Comparison of ENCODE assay signal across 29 cellular contexts in the genomic region with DNA sequence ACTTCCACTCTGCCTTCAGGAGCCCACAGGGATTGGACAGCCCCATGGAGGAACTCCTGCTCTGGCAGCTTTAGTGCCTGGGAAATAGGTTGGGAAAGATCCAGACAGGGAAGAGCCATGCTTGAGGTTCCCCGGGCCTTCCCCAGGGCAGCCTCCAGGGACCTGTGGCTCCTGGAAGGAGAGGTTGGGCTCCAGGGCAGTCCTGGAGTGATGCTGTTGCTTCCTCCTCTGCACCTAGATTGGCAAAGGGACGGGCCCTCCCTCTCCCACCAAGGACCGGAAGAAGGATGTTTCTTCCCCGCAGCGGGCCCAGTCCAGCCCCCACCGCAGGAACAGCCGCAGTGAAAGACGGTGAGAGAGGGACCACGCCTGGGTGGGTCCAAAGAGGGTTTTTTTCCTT. TPM values are rescaled to one million over a fixed set of nuclear protein-coding genes. Genes with fewer than 3 reads are reported as not detected.
DNase-seq lines count a peak whose midpoint lies in the region; ATAC-seq, FAIRE-seq and TF ChIP-seq lines count a peak whose summit lies in the region.
"Had no signal": no experiment of that assay in that cellular context is flagged by ENCODE, and none has a peak within 500 bp of the region (broad histone marks: within the 10 kb centered on the region; RNA-seq: fewer than 3 reads in every experiment).

No MANE protein-coding gene starts in this region.

- H3K36me3 Mint-ChIP-seq in activated naive CD4-positive, alpha-beta T cell treated with anti-CD3 and anti-CD28 coated beads, Interleukin-2, amount 10 ng/mL, durations not matched to agents 7 days and 5 days, result peaks cover 2% of the 10 kb centered on the region
- peaks cover 3% of the 10 kb centered on the region for H3K36me3 Mint-ChIP-seq in activated naive CD4-positive, alpha-beta T cell treated with anti-CD3 and anti-CD28 coated beads for 36 hours (ENCODE audit: low read depth)

- no peak for DNase-seq in activated naive CD4-positive, alpha-beta T cell treated with anti-CD3 and anti-CD28 coated beads, Interleukin-2, amount 10 ng/mL, durations not matched to agents 7 days and 5 days
- DNase-seq in activated naive CD4-positive, alpha-beta T cell treated with anti-CD3 and anti-CD28 coated beads for 36 hours, result no peak
- DNase-seq in HTR-8/SVneo (ENCODE audit: insufficient read length, low spot score) (no peak), esophagus squamous epithelium (lab: John Stamatoyannopoulos, UW) (no peak)
- DNase-seq: activated CD4-positive, alpha-beta T cell treated with anti-CD3 and anti-CD28 coated beads, Interleukin-2, amount 50 U/mL, for 1 hour; effector CD4-positive, alpha-beta T cell; glutamatergic neuron; NCI-H1048; NCI-H187; NCI-H2171 treated with DMSO at 0.1 percent for 48 hours; PC-3; SHP77; T-helper 9 cell; thyroid gland had no signal

- H3K4me1 ChIP-seq in esophagus squamous epithelium, result peaks cover 10 to 41% (median 22%) of the 10 kb centered on the region in 3 donors
- H3K4me1 ChIP-seq: HAP-1 had no signal

- no peaks in the 10 kb centered on the region for H3K9me3 Mint-ChIP-seq in activated naive CD4-positive, alpha-beta T cell treated with anti-CD3 and anti-CD28 coated beads, Interleukin-2, amount 10 ng/mL, durations not matched to agents 7 days and 5 days
- H3K9me3 Mint-ChIP-seq in activated naive CD4-positive, alpha-beta T cell treated with anti-CD3 and anti-CD28 coated beads for 36 hours, result no peaks in the 10 kb centered on the region
- H3K9me3 Mint-ChIP-seq: activated T-helper 2 cell treated with anti-CD3 and anti-CD28 coated beads, Interferon-gamma antibody, Interleukin-2, Interleukin-4, amounts not matched to agents 10 μg/mL and 5 μg/mL and 100 μg/mL, durations not matched to agents 14 hours and 24 hours and 36 hours; central memory CD8-positive, alpha-beta T cell; stimulated activated naive CD8-positive, alpha-beta T cell treated with anti-CD3 and anti-CD28 coated beads, Interleukin-15, Interleukin-2, amounts not matched to agents 100 ng/mL and 50 ng/mL, for 24 hours had no signal

- CTCF ChIA-PET in activated naive CD4-positive, alpha-beta T cell treated with anti-CD3 and anti-CD28 coated beads, Interleukin-2, amount 10 ng/mL, durations not matched to agents 7 days and 5 days (lab: Charles Lee), result interaction anchor here (1.0 to 1.4 kb wide), 2 partner anchors 38 to 66 kb away, joined by 3 to 9 read pairs; no protein-coding TSS in a partner anchor
- CTCF ChIA-PET in activated naive CD4-positive, alpha-beta T cell treated with anti-CD3 and anti-CD28 coated beads for 36 hours (lab: Charles Lee), result interaction anchor here (1.5 to 1.7 kb wide), 2 partner anchors 60 to 66 kb away, joined by 4 to 8 read pairs; no protein-coding TSS in a partner anchor

- no peak for TF ChIP-seq CTCF in esophagus squamous epithelium (IDR thresholded peaks at IDR 0.05)

- intact Hi-C loops in activated naive CD4-positive, alpha-beta T cell treated with anti-CD3 and anti-CD28 coated beads for 36 hours (cut with micrococcal nuclease), result no loop called here
- intact Hi-C loops in esophagus squamous epithelium (cut with DNase I), result no loop called here

- no peaks in the 10 kb centered on the region for H3K9me3 ChIP-seq in esophagus squamous epithelium
- H3K9me3 ChIP-seq: HAP-1, thyroid gland had no signal

- H3K27me3 ChIP-seq in layer of hippocampus (ENCODE audit: control insufficient read depth, insufficient read depth, low read length) (no peaks in the 10 kb centered on the region), esophagus squamous epithelium (no peaks in the 10 kb centered on the region)
- H3K27me3 ChIP-seq: thyroid gland had no signal

- FAIRE-seq in HTR-8/SVneo (lab: Jason Lieb, UNC), result no peak
- FAIRE-seq: G401.6, GM19239 had no signal

- TF ChIP-seq POLR2A in esophagus squamous epithelium (IDR thresholded peaks at IDR 0.05), result no peak

- H3K36me3 ChIP-seq in esophagus squamous epithelium, result peaks cover 0 to 22% (median 0%) of the 10 kb centered on the region in 3 donors
- H3K36me3 ChIP-seq: HAP-1 had no signal

- peak overlapping the region; percentile 16 for H3K27ac ChIP-seq in angular gyrus (ENCODE audit: low read depth, low read length)
- peak overlapping the region; percentile 35 for H3K27ac ChIP-seq in layer of hippocampus (ENCODE audit: low read depth, low read length)
- H3K27ac ChIP-seq in temporal lobe (ENCODE audit: low read depth, low read length), result peak overlapping the region; percentile 14
- no peak overlapping the region for H3K27ac ChIP-seq in esophagus squamous epithelium
- H3K27ac ChIP-seq: thyroid gland, VCaP had no signal

- H3K4me1 Mint-ChIP-seq in activated naive CD4-positive, alpha-beta T cell treated with anti-CD3 and anti-CD28 coated beads, Interleukin-2, amount 10 ng/mL, durations not matched to agents 7 days and 5 days, result peaks cover 29% of the 10 kb centered on the region
- peaks cover 11% of the 10 kb centered on the region for H3K4me1 Mint-ChIP-seq in activated naive CD4-positive, alpha-beta T cell treated with anti-CD3 and anti-CD28 coated beads for 36 hours (ENCODE audit: low read depth)

- WGBS in esophagus squamous epithelium, 2 donors, result 91% methylated on average over 8 of the region's 9 CpGs; no CpG with 5 or more reads in 1 of the 2 donors

- H3K4me3 Mint-ChIP-seq in activated naive CD4-positive, alpha-beta T cell treated with anti-CD3 and anti-CD28 coated beads, Interleukin-2, amount 10 ng/mL, durations not matched to agents 7 days and 5 days, result no peak overlapping the region
- no peak overlapping the region for H3K4me3 Mint-ChIP-seq in activated naive CD4-positive, alpha-beta T cell treated with anti-CD3 and anti-CD28 coated beads for 36 hours
- H3K4me3 Mint-ChIP-seq: central memory CD8-positive, alpha-beta T cell; stimulated activated naive CD8-positive, alpha-beta T cell treated with anti-CD3 and anti-CD28 coated beads, Interleukin-15, Interleukin-2, amounts not matched to agents 100 ng/mL and 50 ng/mL, for 24 hours had no signal

- peak overlapping the region; percentile 42 for H3K27ac Mint-ChIP-seq in activated naive CD4-positive, alpha-beta T cell treated with anti-CD3 and anti-CD28 coated beads, Interleukin-2, amount 10 ng/mL, durations not matched to agents 7 days and 5 days
- no peak overlapping the region for H3K27ac Mint-ChIP-seq in activated naive CD4-positive, alpha-beta T cell treated with anti-CD3 and anti-CD28 coated beads for 36 hours
- H3K27ac Mint-ChIP-seq: activated T-helper 2 cell treated with anti-CD3 and anti-CD28 coated beads, Interferon-gamma antibody, Interleukin-2, Interleukin-4, amounts not matched to agents 10 μg/mL and 5 μg/mL and 100 μg/mL, durations not matched to agents 14 hours and 24 hours and 36 hours; stimulated activated naive CD8-positive, alpha-beta T cell treated with anti-CD3 and anti-CD28 coated beads, Interleukin-15, Interleukin-2, amounts not matched to agents 100 ng/mL and 50 ng/mL, for 24 hours had no signal

- H3K27me3 Mint-ChIP-seq in activated naive CD4-positive, alpha-beta T cell treated with anti-CD3 and anti-CD28 coated beads, Interleukin-2, amount 10 ng/mL, durations not matched to agents 7 days and 5 days, result peaks cover 6% of the 10 kb centered on the region
- H3K27me3 Mint-ChIP-seq in activated naive CD4-positive, alpha-beta T cell treated with anti-CD3 and anti-CD28 coated beads for 36 hours (ENCODE audit: low read depth), result no peaks in the 10 kb centered on the region
- H3K27me3 Mint-ChIP-seq: stimulated activated naive CD8-positive, alpha-beta T cell treated with anti-CD3 and anti-CD28 coated beads, Interleukin-15, Interleukin-2, amounts not matched to agents 100 ng/mL and 50 ng/mL, for 24 hours had no signal

- H3K4me3 ChIP-seq in esophagus squamous epithelium, result no peak overlapping the region
- H3K4me3 ChIP-seq: HAP-1, thyroid gland had no signal

- no peak for ATAC-seq in HG03565 (IDR thresholded peaks at IDR 0.05; ENCODE audit: unreplicated experiment)
- ATAC-seq: PC-3 had no signal

RNA-seq across cellular contexts. Expression of gene VASH1, which starts 16.5 kb away (rescaled TPM):
- total RNA-seq in activated naive CD4-positive, alpha-beta T cell treated with anti-CD3 and anti-CD28 coated beads for 36 hours, result 1 to 10 TPM in 1 of 2 experiments, under 1 TPM in 1; 0.86 to 1.2 TPM
- total RNA-seq in temporal lobe, result 79.9 TPM
- 1 to 10 TPM; 1.3 to 5.7 (median 3.0) TPM for total RNA-seq in esophagus squamous epithelium

RNA-seq across cellular contexts. Expression of gene ANGEL1, which starts 35.0 kb away (rescaled TPM):
- 10 to 100 TPM; 17.0 to 19.8 TPM for total RNA-seq in activated naive CD4-positive, alpha-beta T cell treated with anti-CD3 and anti-CD28 coated beads for 36 hours
- 8.6 TPM for total RNA-seq in temporal lobe
- total RNA-seq in esophagus squamous epithelium, result 10 to 100 TPM in 1 of 4 donors, 1 to 10 TPM in 3; 3.4 to 13.7 (median 8.3) TPM

RNA-seq across cellular contexts. Expression of gene LRRC74A, which starts 48.5 kb away (rescaled TPM):
- total RNA-seq in activated naive CD4-positive, alpha-beta T cell treated with anti-CD3 and anti-CD28 coated beads for 36 hours, result not detected
- total RNA-seq in temporal lobe (not detected), esophagus squamous epithelium (not detected)
- total RNA-seq: activated T-helper 2 cell treated with anti-CD3 and anti-CD28 coated beads, Interferon-gamma antibody, Interleukin-2, Interleukin-4, amounts not matched to agents 10 μg/mL and 5 μg/mL and 100 μg/mL, durations not matched to agents 14 hours and 24 hours and 36 hours; epithelial cell of proximal tubule; kidney epithelial cell; lung microvascular endothelial cell; mucosa of gallbladder; PC-3; thyroid gland had no signal

Comparison
In these comparisons a context has a peak if more than half of its experiments do, and no peak if none do; other contexts are left out.
1. H3K27ac ChIP-seq: peak in angular gyrus (single experiment), layer of hippocampus (single experiment) and temporal lobe (single experiment); none in esophagus squamous epithelium (0 of 4).
2. RNA of gene VASH1, which starts 16.5 kb away (total RNA-seq): 79.9 TPM in temporal lobe (single experiment); 1.3 to 5.7 TPM in esophagus squamous epithelium and 0.86 to 1.2 TPM in activated naive CD4-positive, alpha-beta T cell treated with anti-CD3 and anti-CD28 coated beads for 36 hours; every median in the first group is over 10 times any median in the second.